ENCODE assay signal across 21 cellular contexts in genomic region chr7:54858008-54858692, GRCh38.
DNase-seq lines count a peak whose midpoint lies in the region; ATAC-seq, FAIRE-seq and TF ChIP-seq lines count a peak whose summit lies in the region.
"Had no signal": no experiment of that assay in that cellular context is flagged by ENCODE, and none has a peak within 500 bp of the region (broad histone marks: within the 10 kb centered on the region; RNA-seq: fewer than 3 reads in every experiment).

No MANE protein-coding gene starts in this region.

- H3K9me2 ChIP-seq in GM23338 (ENCODE audit: insufficient read depth) = 0 out of 2 replicates have a peak, but pooled peaks cover 4% of the 10 kb centered on the region

- no peak overlapping the region for H3K14ac ChIP-seq in H1 (ENCODE audit: insufficient read length)
- no peak overlapping the region for H3K14ac ChIP-seq in trophoblast cell (ENCODE audit: low read length)

- H2BK5ac ChIP-seq in H1 (ENCODE audit: low read depth, low read length) (no peak overlapping the region), trophoblast cell (ENCODE audit: low read depth, low read length, poor library complexity) (no peak overlapping the region)

- no peak for FAIRE-seq in H1 (lab: Jason Lieb, UNC)
- FAIRE-seq: G401.6, TTC549 had no signal

- DNase-seq in GM23338 (ENCODE audit: low spot score) (peak; percentile 28), NCI-H510A (lab: John Stamatoyannopoulos, UW) (peak; percentile 76), H1 (ENCODE audit: low read depth in 1 of 2, low spot score in 2 of 2) (no peak), trophoblast cell (no peak), left ventricle myocardium inferior (no peak)
- no peak for DNase-seq in stimulated activated effector memory CD8-positive, alpha-beta T cell treated with anti-CD3 and anti-CD28 coated beads, Interleukin-12 subunit alpha, Interleukin-12 subunit beta, amount 100 ng/mL, for 72 hours (ENCODE audit: low spot score in 2 of 2)
- DNase-seq: activated CD4-positive, alpha-beta T cell treated with anti-CD3 and anti-CD28 coated beads, Interleukin-2, amount 50 U/mL, for 1 hour; activated naive CD4-positive, alpha-beta T cell treated with Interleukin-2 at 50 U/mL for 16 hours; anterior cingulate cortex; CD8-positive, alpha-beta T cell; effector memory CD4-positive, alpha-beta T cell; hippocampal formation; left cardiac atrium; NCI-H2171 treated with DMSO at 0.1 percent for 48 hours; stimulated activated CD4-positive, alpha-beta T cell treated with anti-CD3 and anti-CD28 coated beads, Interleukin-1b, Interleukin-23, amount 100 ng/mL, for 48 hours had no signal

- H3K4ac ChIP-seq in H1 (replicated peaks; ENCODE audit: insufficient read length, low read depth, low read length) (no peak overlapping the region), trophoblast cell (ENCODE audit: low read depth, low read length) (no peak overlapping the region)

- H3K4me1 Mint-ChIP-seq in GM23338 = peaks cover 7% of the 10 kb centered on the region
- no peaks in the 10 kb centered on the region for H3K4me1 Mint-ChIP-seq in stimulated activated effector memory CD8-positive, alpha-beta T cell treated with anti-CD3 and anti-CD28 coated beads, Interleukin-12 subunit alpha, Interleukin-12 subunit beta, amount 100 ng/mL, for 72 hours
- H3K4me1 Mint-ChIP-seq: IgD-negative memory B cell had no signal

- H3K23ac ChIP-seq in H1 (ENCODE audit: insufficient read length) = no peak overlapping the region
- H3K23ac ChIP-seq in trophoblast cell (ENCODE audit: low read length) = no peak overlapping the region

- H4K12ac ChIP-seq in trophoblast cell (ENCODE audit: low read depth, low read length) = no peak overlapping the region

- POLR2A ChIA-PET in H1 (lab: Charles Lee; ENCODE audit: partially characterized antibody) = interaction anchor here (0.7 kb wide), 1 partner anchor 56 kb away, joined by 3 read pairs; no protein-coding TSS in a partner anchor

- H3K36me3 Mint-ChIP-seq in GM23338 (ENCODE audit: low read depth) = peaks cover 4% of the 10 kb centered on the region; the same call in 1 of the 3 replicates
- no peaks in the 10 kb centered on the region for H3K36me3 Mint-ChIP-seq in stimulated activated effector memory CD8-positive, alpha-beta T cell treated with anti-CD3 and anti-CD28 coated beads, Interleukin-12 subunit alpha, Interleukin-12 subunit beta, amount 100 ng/mL, for 72 hours
- H3K36me3 Mint-ChIP-seq: CD8-positive, alpha-beta T cell had no signal

- H3K4me2 ChIP-seq in GM23338 = no peak overlapping the region
- no peak overlapping the region for H3K4me2 ChIP-seq in H1 (ENCODE audit: insufficient read depth in 1 of 2, low read depth in 2 of 2, low read length in 2 of 2)
- no peak overlapping the region for H3K4me2 ChIP-seq in trophoblast cell (ENCODE audit: low read length)

- H2AK5ac ChIP-seq in H1 (ENCODE audit: low read depth, low read length) = no peak overlapping the region
- no peak overlapping the region for H2AK5ac ChIP-seq in trophoblast cell (ENCODE audit: low read length)

- no peak overlapping the region for H3K4me3 ChIP-seq in GM23338
- no peak overlapping the region for H3K4me3 ChIP-seq in H1 (ENCODE audit: extremely low read depth in 1 of 4, insufficient read depth in 2 of 4, low read depth in 3 of 4, low read length in 4 of 4)
- no peak overlapping the region for H3K4me3 ChIP-seq in trophoblast cell (ENCODE audit: low read depth, low read length)
- no peak overlapping the region for H3K4me3 ChIP-seq in left ventricle myocardium inferior
- H3K4me3 ChIP-seq: SK-N-MC had no signal

- intact Hi-C loops in left ventricle myocardium inferior (cut with micrococcal nuclease) = no loop called here

- 92% methylated on average over 3 of the region's 3 CpGs; no CpG with 5 or more reads in 1 of the 2 experiments for WGBS in H1 (ENCODE audit: extremely low coverage in 1 of 2, insufficient coverage in 1 of 2, insufficient read length in 1 of 2, insufficient replicate concordance in 2 of 2, low coverage in 1 of 2, low lambda C conversion rate in 2 of 2, missing lambda C conversion rate in 1 of 2), 2 experiments
- no CpG with 5 or more reads among the region's 3 CpGs for WGBS in trophoblast cell (ENCODE audit: extremely low coverage, insufficient coverage, insufficient read length)

- no peak overlapping the region for H4K5ac ChIP-seq in H1 (ENCODE audit: insufficient read length, low read depth, low read length)

- H3K27ac ChIP-seq in GM23338 (ENCODE audit: low read depth) (no peak overlapping the region), H1 (ENCODE audit: low read depth, low read length) (no peak overlapping the region), trophoblast cell (ENCODE audit: low read depth, low read length) (no peak overlapping the region), left ventricle myocardium inferior (replicated peaks) (no peak overlapping the region)
- H3K27ac ChIP-seq: SK-N-MC had no signal

- H3K9ac ChIP-seq in H1 (replicated peaks in 1 of 4; ENCODE audit: extremely low read depth in 1 of 4, low read depth in 3 of 4, low read length in 3 of 4) (no peak overlapping the region; a peak in 1 of 7 replicates), trophoblast cell (ENCODE audit: low read length) (peak overlapping the region; percentile 47)

- H3K4me3 Mint-ChIP-seq in GM23338 = no peak overlapping the region
- no peak overlapping the region for H3K4me3 Mint-ChIP-seq in stimulated activated effector memory CD8-positive, alpha-beta T cell treated with anti-CD3 and anti-CD28 coated beads, Interleukin-12 subunit alpha, Interleukin-12 subunit beta, amount 100 ng/mL, for 72 hours
- H3K4me3 Mint-ChIP-seq: CD8-positive, alpha-beta T cell; IgD-negative memory B cell had no signal

- H4K91ac ChIP-seq in H1 (replicated peaks; ENCODE audit: insufficient read length, low read length) (no peak overlapping the region), trophoblast cell (ENCODE audit: low read depth, low read length) (no peak overlapping the region)

- no peak overlapping the region for H3K56ac ChIP-seq in H1 (replicated peaks; ENCODE audit: insufficient read length, low read depth, low read length)

- no peak overlapping the region for H3K27ac Mint-ChIP-seq in GM23338
- H3K27ac Mint-ChIP-seq in stimulated activated effector memory CD8-positive, alpha-beta T cell treated with anti-CD3 and anti-CD28 coated beads, Interleukin-12 subunit alpha, Interleukin-12 subunit beta, amount 100 ng/mL, for 72 hours = no peak overlapping the region
- H3K27ac Mint-ChIP-seq: CD8-positive, alpha-beta T cell; IgD-negative memory B cell had no signal

- no peak overlapping the region for H2BK15ac ChIP-seq in H1 (ENCODE audit: low read length)

- H2BK120ac ChIP-seq in H1 (replicated peaks; ENCODE audit: low read depth, low read length) (no peak overlapping the region), trophoblast cell (ENCODE audit: insufficient read depth, low read length, poor library complexity) (no peak overlapping the region)

- no peaks in the 10 kb centered on the region for H3F3A ChIP-seq in GM23338 (replicated peaks; ENCODE audit: low read depth)

- H2AFZ ChIP-seq in GM23338 = peak overlapping the region; percentile 80
- peak overlapping the region; percentile 26; the same call in 1 of the 2 replicates for H2AFZ ChIP-seq in H1 (ENCODE audit: low read length)
- H2AFZ ChIP-seq in trophoblast cell (ENCODE audit: insufficient read depth, low read length, poor library complexity) = no peak overlapping the region

- H3K27me3 ChIP-seq in GM23338 (ENCODE audit: insufficient read depth) = no peaks in the 10 kb centered on the region
- no peaks in the 10 kb centered on the region for H3K27me3 ChIP-seq in H1 (replicated peaks in 1 of 4; ENCODE audit: control insufficient read depth in 3 of 4, extremely low read depth in 1 of 4, insufficient read depth in 3 of 4, low read length in 3 of 4)
- H3K27me3 ChIP-seq in trophoblast cell (ENCODE audit: insufficient read depth, low read length) = no peaks in the 10 kb centered on the region
- peaks cover 23% of the 10 kb centered on the region for H3K27me3 ChIP-seq in left ventricle myocardium inferior (ENCODE audit: low read depth)

- H3K18ac ChIP-seq in H1 (ENCODE audit: extremely low read depth, low read length) = no peak overlapping the region
- no peak overlapping the region for H3K18ac ChIP-seq in trophoblast cell (ENCODE audit: low read length)

- no peaks in the 10 kb centered on the region for H3K36me3 ChIP-seq in GM23338 (ENCODE audit: insufficient read depth)
- H3K36me3 ChIP-seq in H1 (ENCODE audit: control insufficient read depth in 2 of 4, insufficient read depth in 4 of 4, low read length in 3 of 4) = no peaks in the 10 kb centered on the region
- no peaks in the 10 kb centered on the region for H3K36me3 ChIP-seq in trophoblast cell (ENCODE audit: control insufficient read depth in 1 of 2, insufficient read depth in 2 of 2, low read length in 2 of 2)
- no peaks in the 10 kb centered on the region for H3K36me3 ChIP-seq in left ventricle myocardium inferior

- CTCF ChIA-PET in H1 (lab: Charles Lee; ENCODE audit: partially characterized antibody) = interaction anchor here (0.6 to 1.1 kb wide), 5 partner anchors 19 to 1188 kb away, joined by 3 to 6 read pairs (median 4); no protein-coding TSS in a partner anchor

- no peak for TF ChIP-seq CTCF in GM23338 (conservative IDR thresholded peaks at IDR 0.05; ENCODE audit: low read depth in 2 of 2)
- no peak for TF ChIP-seq CTCF in H1 (IDR thresholded peaks at IDR 0.05; ENCODE audit: control extremely low read depth in 1 of 3, insufficient read depth in 1 of 3, low read depth in 1 of 3, low read length in 3 of 3)
- TF ChIP-seq CTCF in left ventricle myocardium inferior (IDR thresholded peaks at IDR 0.05; ENCODE audit: borderline replicate concordance) = no peak

- no peaks in the 10 kb centered on the region for H3K23me2 ChIP-seq in H1 (ENCODE audit: low read depth, low read length)

- no peaks in the 10 kb centered on the region for H3K9me3 ChIP-seq in H1 (ENCODE audit: insufficient read depth in 2 of 2, low read depth in 1 of 2, low read length in 1 of 2)
- no peaks in the 10 kb centered on the region for H3K9me3 ChIP-seq in trophoblast cell (ENCODE audit: insufficient read depth, low read depth, low read length)
- H3K9me3 ChIP-seq in left ventricle myocardium inferior (replicated peaks) = no peaks in the 10 kb centered on the region

- H3K4me1 ChIP-seq in GM23338 (ENCODE audit: insufficient read depth) (peaks cover 5% of the 10 kb centered on the region; the same call in 1 of the 2 replicates), H1 (replicated peaks in 1 of 4; ENCODE audit: control insufficient read depth in 3 of 4, insufficient read depth in 4 of 4, low read length in 3 of 4) (peaks cover 0 to 4% (median 3%) of the 10 kb centered on the region in 4 experiments; a peak in 4 of 7 replicates), trophoblast cell (ENCODE audit: control insufficient read depth in 1 of 2, insufficient read depth in 2 of 2, low read length in 2 of 2) (peaks cover 0 to 3% of the 10 kb centered on the region in 2 experiments), left ventricle myocardium inferior (no peaks in the 10 kb centered on the region)

- H2BK12ac ChIP-seq in H1 (ENCODE audit: low read depth, low read length) = no peak overlapping the region
- no peak overlapping the region for H2BK12ac ChIP-seq in trophoblast cell (ENCODE audit: low read length)

- ATAC-seq in GM23338 (peak; percentile 88), GM18502 (IDR thresholded peaks at IDR 0.05; ENCODE audit: poor library complexity, unreplicated experiment) (no peak), GM18505 (IDR thresholded peaks at IDR 0.05; ENCODE audit: unreplicated experiment) (no peak)
- no peak for ATAC-seq in stimulated activated effector memory CD8-positive, alpha-beta T cell treated with anti-CD3 and anti-CD28 coated beads, Interleukin-12 subunit alpha, Interleukin-12 subunit beta, amount 100 ng/mL, for 72 hours
- ATAC-seq: CD8-positive, alpha-beta T cell; left cardiac atrium had no signal

- H4K8ac ChIP-seq in H1 (ENCODE audit: extremely low read depth, insufficient read depth, low read length) = no peak overlapping the region
- no peak overlapping the region for H4K8ac ChIP-seq in trophoblast cell (ENCODE audit: low read depth, low read length)

- no peaks in the 10 kb centered on the region for H3K79me1 ChIP-seq in H1 (ENCODE audit: low read depth, low read length)
- H3K79me1 ChIP-seq in trophoblast cell (ENCODE audit: low read length) = no peaks in the 10 kb centered on the region

- no peak for TF ChIP-seq EP300 in H1 (IDR thresholded peaks at IDR 0.05; ENCODE audit: borderline replicate concordance in 1 of 2, low read depth in 2 of 2, low read length in 2 of 2)

- no peak overlapping the region for H2BK20ac ChIP-seq in H1 (ENCODE audit: low read length)

- peaks cover 11% of the 10 kb centered on the region for H3K9me3 Mint-ChIP-seq in GM23338
- H3K9me3 Mint-ChIP-seq in stimulated activated effector memory CD8-positive, alpha-beta T cell treated with anti-CD3 and anti-CD28 coated beads, Interleukin-12 subunit alpha, Interleukin-12 subunit beta, amount 100 ng/mL, for 72 hours = no peaks in the 10 kb centered on the region

- H3K79me2 ChIP-seq in GM23338 (replicated peaks; ENCODE audit: insufficient read depth) (no peaks in the 10 kb centered on the region), H1 (ENCODE audit: control insufficient read depth in 1 of 2, insufficient read depth in 2 of 2, low read length in 2 of 2) (no peaks in the 10 kb centered on the region), trophoblast cell (ENCODE audit: control insufficient read depth, insufficient read depth, low read length, poor library complexity) (no peaks in the 10 kb centered on the region)

- peaks cover under 1% of the 10 kb centered on the region for H3K27me3 Mint-ChIP-seq in GM23338 (ENCODE audit: insufficient read depth, low read depth, poor library complexity)
- H3K27me3 Mint-ChIP-seq: IgD-negative memory B cell had no signal

- TF ChIP-seq RAD21 in H1 (IDR thresholded peaks at IDR 0.05 in 1 of 2, conservative IDR thresholded peaks at IDR 0.05 in 1 of 2; ENCODE audit: low read depth in 2 of 2, low read length in 2 of 2) = no peak

- TF ChIP-seq POLR2A in H1 (IDR thresholded peaks at IDR 0.05; ENCODE audit: control extremely low read depth in 1 of 2, low read depth in 2 of 2, low read length in 2 of 2) (no peak), GM18505 (IDR thresholded peaks at IDR 0.05; ENCODE audit: borderline replicate concordance, extremely low read depth, insufficient read depth, insufficient read length) (no peak)

- H4K20me1 ChIP-seq in GM23338 (replicated peaks; ENCODE audit: insufficient read depth) (no peaks in the 10 kb centered on the region), H1 (replicated peaks in 1 of 2; ENCODE audit: control insufficient read depth in 1 of 2, insufficient read depth in 2 of 2, low read length in 2 of 2) (no peaks in the 10 kb centered on the region)

Comparison
In these comparisons a context has a peak if more than half of its experiments do, and no peak if none do; other contexts are left out.
1. DNase-seq: peak in GM23338 (single experiment) and NCI-H510A (single experiment); none in H1 (0 of 2), trophoblast cell (0 of 2), left ventricle myocardium inferior (single experiment) and stimulated activated effector memory CD8-positive, alpha-beta T cell treated with anti-CD3 and anti-CD28 coated beads, Interleukin-12 subunit alpha, Interleukin-12 subunit beta, amount 100 ng/mL, for 72 hours (0 of 2).